30 cellular contexts compared by ENCODE assay signal in the genomic region with DNA sequence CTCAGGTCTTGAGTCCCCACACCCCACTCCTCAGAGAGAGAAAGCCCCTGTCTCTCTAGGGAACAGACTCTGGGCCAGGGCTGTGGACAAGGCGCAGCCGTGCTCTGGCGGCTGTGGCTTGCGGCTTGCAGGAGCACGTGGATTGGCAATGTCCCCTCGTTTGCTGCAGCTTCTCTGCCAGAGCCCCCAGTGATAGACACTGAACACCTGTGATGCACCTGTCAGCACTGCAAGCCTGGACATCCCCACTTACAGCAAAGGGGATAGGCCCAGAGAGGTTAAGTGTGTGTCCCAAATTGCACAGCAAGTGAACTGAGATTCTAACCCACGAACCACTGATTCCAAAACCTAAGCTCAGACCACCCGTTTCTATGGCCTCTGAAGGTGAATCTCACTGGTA. TPM values are rescaled to one million over a fixed set of nuclear protein-coding genes. Genes with fewer than 3 reads are reported as not detected.
"Had no signal": no experiment of that assay in that cellular context is flagged by ENCODE, and none has a peak within 500 bp of the region (broad histone marks: within the 10 kb centered on the region; RNA-seq: fewer than 3 reads in every experiment).

No MANE protein-coding gene starts in this region.

- H3K27ac ChIP-seq: ascending aorta, body of pancreas, KMS-11 had no signal

- H3K4me2 ChIP-seq: KMS-11 had no signal

- H3K4me1 ChIP-seq: ascending aorta had no signal

- DNase-seq: activated B cell treated with CpG ODN at 0.5 μM for 24 hours; activated CD4-positive, alpha-beta T cell treated with anti-CD3 and anti-CD28 coated beads for 1 hour; activated CD4-positive, alpha-beta T cell treated with anti-CD3 and anti-CD28 coated beads, Interleukin-2, amount 10 ng/mL, durations not matched to agents 24 days and 14 days; activated CD4-positive, alpha-beta T cell treated with anti-CD3 and anti-CD28 coated beads, Interleukin-2, amount 50 U/mL, for 48 hours; activated CD8-positive, alpha-beta memory T cell treated with anti-CD3 and anti-CD28 coated beads, Interleukin-2, amount 10 ng/mL, durations not matched to agents 7 days and 5 days; activated effector memory CD4-positive, alpha-beta T cell treated with Interleukin-2 at 50 U/mL for 16 hours; activated naive CD4-positive, alpha-beta T cell; activated naive CD8-positive, alpha-beta T cell treated with anti-CD3 and anti-CD28 coated beads, Interleukin-2, amount 50 U/mL, for 24 hours; activated T-cell treated with anti-CD3 and anti-CD28 coated beads, Interleukin-2, amount 50 U/mL, for 24 hours; amniotic stem cell; body of pancreas; central memory CD4-positive, alpha-beta T cell; MG63; NCI-H1105; NCI-H1436; NCI-H1694 treated with DMSO at 0.1 percent for 48 hours; NCI-H2029 treated with DMSO at 0.1 percent for 48 hours; NCI-H345; NCI-H510A; NCI-H69; PC-3; SHP77 treated with DMSO at 0.1 percent for 48 hours; T-helper 2 cell; T1000 had no signal

- H3K9me3 ChIP-seq: ascending aorta, body of pancreas, MG63 had no signal

- H3K4me3 ChIP-seq: ascending aorta, body of pancreas, MG63 had no signal

- H3K27me3 ChIP-seq: ascending aorta, body of pancreas, MG63 had no signal

- H3K9ac ChIP-seq: KMS-11 had no signal

- ATAC-seq: activated CD8-positive, alpha-beta memory T cell treated with anti-CD3 and anti-CD28 coated beads, Interleukin-2, amount 10 ng/mL, durations not matched to agents 7 days and 5 days; activated naive CD8-positive, alpha-beta T cell treated with anti-CD3 and anti-CD28 coated beads, Interleukin-2, amount 50 U/mL, for 24 hours; body of pancreas; PC-3 had no signal

- H3K36me3 ChIP-seq: ascending aorta, MG63 had no signal

- FAIRE-seq: bronchial epithelial cell, RCC 7860, TTC549 had no signal

RNA-seq across cellular contexts. Expression of gene GFI1B, which starts 7.0 kb away (rescaled TPM):
- total RNA-seq: activated CD4-positive, alpha-beta T cell treated with anti-CD3 and anti-CD28 coated beads, Interleukin-2, amount 10 ng/mL, durations not matched to agents 24 days and 14 days; activated CD8-positive, alpha-beta memory T cell treated with anti-CD3 and anti-CD28 coated beads, Interleukin-2, amount 10 ng/mL, durations not matched to agents 7 days and 5 days; activated T-helper 1 cell treated with anti-CD3 and anti-CD28 coated beads, Interleukin-12 subunit alpha, Interleukin-12 subunit beta, Interleukin-2, Interleukin-4 antibody, amounts not matched to agents 30 ng/mL and 10 ng/mL and 1 ng/mL, durations not matched to agents 14 hours and 24 hours and 36 hours; ascending aorta; body of pancreas; bronchial epithelial cell; PC-3 had no signal
